ENCODE assay signal across 27 cellular contexts in genomic region chr3:193824365-193824764, GRCh38.
"Had no signal": no experiment of that assay in that cellular context is flagged by ENCODE, and none has a peak within 500 bp of the region (broad histone marks: within the 10 kb centered on the region; RNA-seq: fewer than 3 reads in every experiment).

No MANE protein-coding gene starts in this region.

- ATAC-seq: activated CD8-positive, alpha-beta memory T cell treated with anti-CD3 and anti-CD28 coated beads, Interleukin-2, amount 10 ng/mL, durations not matched to agents 7 days and 5 days; activated naive CD8-positive, alpha-beta T cell treated with anti-CD3 and anti-CD28 coated beads, Interleukin-2, amount 50 U/mL, for 24 hours; T-helper 17 cell had no signal

- H3K36me3 ChIP-seq: MG63, SJSA1 had no signal

- DNase-seq: activated B cell treated with CpG ODN at 0.5 μM for 24 hours; activated CD4-positive, alpha-beta T cell treated with anti-CD3 and anti-CD28 coated beads for 1 hour; activated CD4-positive, alpha-beta T cell treated with anti-CD3 and anti-CD28 coated beads, Interleukin-2, amount 10 ng/mL, durations not matched to agents 24 days and 14 days; activated CD4-positive, alpha-beta T cell treated with anti-CD3 and anti-CD28 coated beads, Interleukin-2, amount 50 U/mL, for 48 hours; activated CD8-positive, alpha-beta memory T cell treated with anti-CD3 and anti-CD28 coated beads, Interleukin-2, amount 10 ng/mL, durations not matched to agents 7 days and 5 days; activated effector memory CD4-positive, alpha-beta T cell treated with Interleukin-2 at 50 U/mL for 16 hours; activated naive CD4-positive, alpha-beta T cell; activated naive CD8-positive, alpha-beta T cell treated with anti-CD3 and anti-CD28 coated beads, Interleukin-2, amount 50 U/mL, for 24 hours; activated T-cell treated with anti-CD3 and anti-CD28 coated beads, Interleukin-2, amount 50 U/mL, for 24 hours; amniotic stem cell; KG1; MG63; MV-4-11; NCI-H1092 treated with DMSO at 0.1 percent for 48 hours; NCI-H1436; NCI-H1694 treated with DMSO at 0.1 percent for 48 hours; NCI-H2029 treated with DMSO at 0.1 percent for 48 hours; NCI-H345; NCI-H510A; SHP77; T-helper 17 cell; T-helper 9 cell had no signal

- H3K9me3 Mint-ChIP-seq: activated B cell treated with CpG ODN at 0.5 μM for 24 hours; activated CD4-positive, alpha-beta T cell treated with anti-CD3 and anti-CD28 coated beads, Interleukin-2, amount 10 ng/mL, durations not matched to agents 24 days and 14 days; activated naive CD4-positive, alpha-beta T cell treated with anti-CD3 and anti-CD28 coated beads, Interleukin-2, amount 50 U/mL, for 24 hours; activated naive CD8-positive, alpha-beta T cell treated with anti-CD3 and anti-CD28 coated beads, Interleukin-2, amount 50 U/mL, for 24 hours; activated T-cell treated with anti-CD3 and anti-CD28 coated beads, Interleukin-2, amount 50 U/mL, for 24 hours; activated T-helper 1 cell treated with anti-CD3 and anti-CD28 coated beads, Interleukin-12 subunit alpha, Interleukin-12 subunit beta, Interleukin-2, Interleukin-4 antibody, amounts not matched to agents 30 ng/mL and 10 ng/mL and 1 ng/mL, durations not matched to agents 14 hours and 24 hours and 36 hours; central memory CD8-positive, alpha-beta T cell had no signal

- H3K27ac ChIP-seq: SJSA1 had no signal

- H3K4me3 ChIP-seq: MG63, SJSA1 had no signal

- H3K4me3 Mint-ChIP-seq: activated B cell treated with CpG ODN at 0.5 μM for 24 hours; activated CD4-positive, alpha-beta T cell treated with anti-CD3 and anti-CD28 coated beads, Interleukin-2, amount 10 ng/mL, durations not matched to agents 24 days and 14 days; activated CD8-positive, alpha-beta memory T cell treated with anti-CD3 and anti-CD28 coated beads, Interleukin-2, amount 10 ng/mL, durations not matched to agents 7 days and 5 days; activated naive CD4-positive, alpha-beta T cell treated with anti-CD3 and anti-CD28 coated beads, Interleukin-2, amount 50 U/mL, for 24 hours; activated naive CD8-positive, alpha-beta T cell treated with anti-CD3 and anti-CD28 coated beads, Interleukin-2, amount 50 U/mL, for 24 hours; activated T-cell treated with anti-CD3 and anti-CD28 coated beads, Interleukin-2, amount 50 U/mL, for 24 hours; activated T-helper 1 cell treated with anti-CD3 and anti-CD28 coated beads, Interleukin-12 subunit alpha, Interleukin-12 subunit beta, Interleukin-2, Interleukin-4 antibody, amounts not matched to agents 30 ng/mL and 10 ng/mL and 1 ng/mL, durations not matched to agents 14 hours and 24 hours and 36 hours; brain; central memory CD8-positive, alpha-beta T cell; T-helper 17 cell had no signal

- H3K27ac Mint-ChIP-seq: activated B cell treated with CpG ODN at 0.5 μM for 24 hours; activated CD4-positive, alpha-beta T cell treated with anti-CD3 and anti-CD28 coated beads, Interleukin-2, amount 10 ng/mL, durations not matched to agents 24 days and 14 days; activated CD8-positive, alpha-beta memory T cell treated with anti-CD3 and anti-CD28 coated beads, Interleukin-2, amount 10 ng/mL, durations not matched to agents 7 days and 5 days; activated naive CD4-positive, alpha-beta T cell treated with anti-CD3 and anti-CD28 coated beads, Interleukin-2, amount 50 U/mL, for 24 hours; activated naive CD8-positive, alpha-beta T cell treated with anti-CD3 and anti-CD28 coated beads, Interleukin-2, amount 50 U/mL, for 24 hours; activated T-cell treated with anti-CD3 and anti-CD28 coated beads, Interleukin-2, amount 50 U/mL, for 24 hours; activated T-helper 1 cell treated with anti-CD3 and anti-CD28 coated beads, Interleukin-12 subunit alpha, Interleukin-12 subunit beta, Interleukin-2, Interleukin-4 antibody, amounts not matched to agents 30 ng/mL and 10 ng/mL and 1 ng/mL, durations not matched to agents 14 hours and 24 hours and 36 hours had no signal

- H3K4me1 Mint-ChIP-seq: activated B cell treated with CpG ODN at 0.5 μM for 24 hours; activated CD4-positive, alpha-beta T cell treated with anti-CD3 and anti-CD28 coated beads, Interleukin-2, amount 10 ng/mL, durations not matched to agents 24 days and 14 days; activated CD8-positive, alpha-beta memory T cell treated with anti-CD3 and anti-CD28 coated beads, Interleukin-2, amount 10 ng/mL, durations not matched to agents 7 days and 5 days; activated naive CD4-positive, alpha-beta T cell treated with anti-CD3 and anti-CD28 coated beads, Interleukin-2, amount 50 U/mL, for 24 hours; activated naive CD8-positive, alpha-beta T cell treated with anti-CD3 and anti-CD28 coated beads, Interleukin-2, amount 50 U/mL, for 24 hours; central memory CD8-positive, alpha-beta T cell had no signal

- H3K9me3 ChIP-seq: MG63, SJSA1 had no signal

- H3K36me3 Mint-ChIP-seq: activated CD8-positive, alpha-beta memory T cell treated with anti-CD3 and anti-CD28 coated beads, Interleukin-2, amount 10 ng/mL, durations not matched to agents 7 days and 5 days; activated naive CD4-positive, alpha-beta T cell treated with anti-CD3 and anti-CD28 coated beads, Interleukin-2, amount 50 U/mL, for 24 hours; brain had no signal

- H3K27me3 ChIP-seq: MG63, SJSA1 had no signal
